In the genomic region with DNA sequence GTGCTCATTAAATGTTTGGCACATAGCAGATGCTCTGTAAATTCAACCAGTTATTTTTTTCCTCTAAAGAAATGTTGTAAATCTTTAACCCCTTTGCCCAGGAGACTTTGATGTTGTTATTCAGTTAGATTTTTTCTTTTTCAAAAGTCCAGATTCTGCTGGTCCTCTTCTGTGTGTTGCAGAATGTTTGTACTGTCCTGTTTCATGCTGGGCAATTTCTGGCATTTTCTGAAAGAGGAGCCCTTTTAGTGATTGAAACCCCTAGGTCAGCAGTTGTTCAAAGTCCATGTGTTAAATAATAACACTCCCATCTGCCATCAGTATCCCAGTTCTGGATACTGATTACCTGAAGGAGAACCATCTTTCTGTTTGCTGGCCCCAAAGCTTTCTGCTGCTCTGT, we compare ENCODE assay signal across 32 cellular contexts. TPM values are rescaled to one million over a fixed set of nuclear protein-coding genes. Genes with fewer than 3 reads are reported as not detected.
"Had no signal": no experiment of that assay in that cellular context is flagged by ENCODE, and none has a peak within 500 bp of the region (broad histone marks: within the 10 kb centered on the region; RNA-seq: fewer than 3 reads in every experiment).

No MANE protein-coding gene starts in this region.

- DNase-seq: activated CD4-positive, alpha-beta T cell treated with anti-CD3 and anti-CD28 coated beads, Interleukin-2, amount 10 ng/mL, durations not matched to agents 24 days and 14 days; activated CD4-positive, alpha-beta T cell treated with anti-CD3 and anti-CD28 coated beads, Interleukin-2, amount 50 U/mL, for 4 hours; activated CD8-positive, alpha-beta T cell treated with anti-CD3 and anti-CD28 coated beads for 36 hours; activated gamma-delta T cell; activated naive CD4-positive, alpha-beta T cell treated with Interleukin-2 at 50 U/mL for 16 hours; activated naive CD8-positive, alpha-beta T cell treated with anti-CD3 and anti-CD28 coated beads, Interleukin-2, amount 10 ng/mL, durations not matched to agents 7 days and 5 days; activated T-cell treated with anti-CD3 and anti-CD28 coated beads, Interleukin-2, amount 50 U/mL, for 1 hour; activated T-cell treated with anti-CD3 and anti-CD28 coated beads, Interleukin-2, amount 50 U/mL, for 72 hours; amygdala; MM.1S; MV-4-11; NCI-H1092; NCI-H1436 treated with DMSO at 0.1 percent for 48 hours; NCI-H1694 treated with DMSO at 0.1 percent for 48 hours; NCI-H2029; NCI-H2227 treated with DMSO at 0.1 percent for 48 hours; NCI-H446 treated with DMSO at 0.1 percent for 48 hours; SHP77; SJCRH30; T1000; WERI-Rb-1 had no signal

- H3K27me3 ChIP-seq: ascending aorta, cardiac muscle cell, SJCRH30 had no signal

- H3K9me3 ChIP-seq: ascending aorta, SJCRH30 had no signal

- ATAC-seq: activated CD8-positive, alpha-beta T cell treated with anti-CD3 and anti-CD28 coated beads for 36 hours; activated T-cell treated with anti-CD3 and anti-CD28 coated beads, Interleukin-2, amount 50 U/mL, for 72 hours; Panc1 had no signal

- H3K4me3 ChIP-seq: ascending aorta, cardiac muscle cell, SJCRH30, SK-N-MC had no signal

- H3K4me1 ChIP-seq: SJCRH30 had no signal

- H3K27ac ChIP-seq: ascending aorta, cardiac muscle cell, KMS-11, SJCRH30, SK-N-MC, WERI-Rb-1 had no signal

- H3K36me3 ChIP-seq: ascending aorta, cardiac muscle cell, SJCRH30, WERI-Rb-1 had no signal

RNA-seq across cellular contexts. Expression of gene SLC17A1, which starts 1.3 kb away (rescaled TPM):
- total RNA-seq: activated CD8-positive, alpha-beta memory T cell treated with anti-CD3 and anti-CD28 coated beads for 36 hours; activated CD8-positive, alpha-beta T cell treated with anti-CD3 and anti-CD28 coated beads for 36 hours; activated naive CD8-positive, alpha-beta T cell treated with anti-CD3 and anti-CD28 coated beads, Interleukin-2, amount 10 ng/mL, durations not matched to agents 7 days and 5 days; ascending aorta; cardiac muscle cell; LHCN-M2; RPMI7951; SJCRH30; T-helper 1 cell treated with Interleukin-12 subunit alpha and Interleukin-12 subunit beta and Interleukin-4 antibody, amounts not matched to agents 30 ng/mL and 1 ng/mL, for 36 hours; T-helper 2 cell treated with Interferon-gamma antibody and Interleukin-4, amounts not matched to agents 100 ng/mL and 5 ng/mL, for 36 hours had no signal
- polyA plus RNA-seq: adipose tissue, cardiac muscle cell had no signal

RNA-seq across cellular contexts. Expression of gene SLC17A3, which starts 40.9 kb away (rescaled TPM):
- total RNA-seq: activated CD8-positive, alpha-beta memory T cell treated with anti-CD3 and anti-CD28 coated beads for 36 hours; activated CD8-positive, alpha-beta T cell treated with anti-CD3 and anti-CD28 coated beads for 36 hours; ascending aorta; cardiac muscle cell; LHCN-M2; RPMI7951; SJCRH30 had no signal
- polyA plus RNA-seq: adipose tissue, cardiac muscle cell had no signal
